Comparison of ENCODE assay signal across 15 cellular contexts in genomic region chr3:43505351-43505750, GRCh38.
DNase-seq lines count a peak whose midpoint lies in the region; ATAC-seq and TF ChIP-seq lines count a peak whose summit lies in the region.
"Had no signal": no experiment of that assay in that cellular context is flagged by ENCODE, and none has a peak within 500 bp of the region (broad histone marks: within the 10 kb centered on the region; RNA-seq: fewer than 3 reads in every experiment).

No MANE protein-coding gene starts in this region.

- WGBS in endodermal cell (ENCODE audit: insufficient coverage in 1 of 2, insufficient read length in 1 of 2), 2 experiments: 67% methylated on average over 3 of the region's 3 CpGs; no CpG with 5 or more reads in 1 of the 2 experiments

- H3K36me3 ChIP-seq in endodermal cell (ENCODE audit: control insufficient read depth, insufficient read depth, low read length): peaks cover 8% of the 10 kb centered on the region
- H3K36me3 ChIP-seq: BLaER1 treated with 17β-estradiol and CSF1 and Interleukin-3, amounts not matched to agents 10 nM and 100 nM had no signal

- H3K27ac ChIP-seq in AG04450 (ENCODE audit: low read depth, low read length) (no peak overlapping the region), endodermal cell (ENCODE audit: low read depth, low read length) (no peak overlapping the region)
- H3K27ac ChIP-seq: BLaER1 treated with 17β-estradiol and CSF1 and Interleukin-3, amounts not matched to agents 10 nM and 100 nM had no signal

- H3K27me3 Mint-ChIP-seq in endodermal cell (ENCODE audit: insufficient read depth): no peaks in the 10 kb centered on the region

- peaks cover 17% of the 10 kb centered on the region for H3K36me3 Mint-ChIP-seq in endodermal cell (ENCODE audit: low read depth)
- H3K36me3 Mint-ChIP-seq: activated CD4-positive, alpha-beta memory T cell treated with anti-CD3 and anti-CD28 coated beads for 36 hours had no signal

- no peak overlapping the region for H3K4me3 Mint-ChIP-seq in endodermal cell
- H3K4me3 Mint-ChIP-seq: activated CD4-positive, alpha-beta memory T cell treated with anti-CD3 and anti-CD28 coated beads for 36 hours had no signal

- no peaks in the 10 kb centered on the region for H3K4me1 Mint-ChIP-seq in endodermal cell

- no peak overlapping the region for H3K4me3 ChIP-seq in AG04450 (ENCODE audit: low read depth, low read length)
- no peak overlapping the region for H3K4me3 ChIP-seq in fibroblast of mammary gland (ENCODE audit: control insufficient read depth, low read depth, low read length)
- no peak overlapping the region for H3K4me3 ChIP-seq in endodermal cell (ENCODE audit: low read length)
- H3K4me3 ChIP-seq: BLaER1 treated with 17β-estradiol and CSF1 and Interleukin-3, amounts not matched to agents 10 nM and 100 nM had no signal

- peaks cover 1% of the 10 kb centered on the region for H3K9me3 Mint-ChIP-seq in endodermal cell
- H3K9me3 Mint-ChIP-seq: activated CD4-positive, alpha-beta memory T cell treated with anti-CD3 and anti-CD28 coated beads for 36 hours had no signal

- TF ChIP-seq CTCF in AG04450 (IDR thresholded peaks at IDR 0.05; ENCODE audit: low read depth, low read length) (no peak), fibroblast of mammary gland (conservative IDR thresholded peaks at IDR 0.05; ENCODE audit: control insufficient read depth, insufficient read depth, low read depth, low read length) (no peak), endodermal cell (conservative IDR thresholded peaks at IDR 0.05) (no peak)

- no peak for ATAC-seq in GM21786 (IDR thresholded peaks at IDR 0.05; ENCODE audit: unreplicated experiment)
- ATAC-seq: left ventricle myocardium superior had no signal

- H3K9ac ChIP-seq in endodermal cell (ENCODE audit: extremely low read depth, low read length, poor library complexity, severe bottlenecking): no peak overlapping the region
- H3K9ac ChIP-seq: BLaER1 treated with 17β-estradiol and CSF1 and Interleukin-3, amounts not matched to agents 10 nM and 100 nM had no signal

- no peak overlapping the region for H3K27ac Mint-ChIP-seq in endodermal cell
- H3K27ac Mint-ChIP-seq: activated CD4-positive, alpha-beta memory T cell treated with anti-CD3 and anti-CD28 coated beads for 36 hours had no signal

- H3K4me1 ChIP-seq in endodermal cell (ENCODE audit: control insufficient read depth, insufficient read depth, low read length): no peaks in the 10 kb centered on the region
- H3K4me1 ChIP-seq: BLaER1 treated with 17β-estradiol and CSF1 and Interleukin-3, amounts not matched to agents 10 nM and 100 nM had no signal

- H3K9me3 ChIP-seq in AG04450 (ENCODE audit: control insufficient read depth, insufficient read depth, low read length) (no peaks in the 10 kb centered on the region), endodermal cell (ENCODE audit: control insufficient read depth, low read length) (no peaks in the 10 kb centered on the region)
- H3K9me3 ChIP-seq: BLaER1 treated with 17β-estradiol and CSF1 and Interleukin-3, amounts not matched to agents 10 nM and 100 nM had no signal

- DNase-seq in AG04450 (ENCODE audit: low read depth, low spot score) (peak; percentile 27), EL (peak; percentile 61), RPMI7951 (ENCODE audit: low read depth) (peak; percentile 30), fibroblast of mammary gland (ENCODE audit: low read depth) (peak; percentile 77), COLO829 (ENCODE audit: low spot score) (no peak), HuH-7.5 (ENCODE audit: low spot score) (no peak), endodermal cell (no peak)
- DNase-seq: activated CD4-positive, alpha-beta memory T cell treated with anti-CD3 and anti-CD28 coated beads for 36 hours; Kasumi-1; left ventricle myocardium superior; NCI-H187; SIG-M5; trophoblast cell had no signal

- H3K27me3 ChIP-seq in AG04450 (ENCODE audit: control insufficient read depth, insufficient read depth, low read length) (no peaks in the 10 kb centered on the region), endodermal cell (ENCODE audit: control insufficient read depth, insufficient read depth, low read length, poor library complexity, severe bottlenecking) (no peaks in the 10 kb centered on the region)
- H3K27me3 ChIP-seq: BLaER1 treated with 17β-estradiol and CSF1 and Interleukin-3, amounts not matched to agents 10 nM and 100 nM had no signal

- CTCF ChIA-PET in AG04450 (lab: Charles Lee): interaction anchor here (4.0 kb wide), 1 partner anchor 344 kb away, joined by 35 read pairs; no protein-coding TSS in a partner anchor

- POLR2A ChIA-PET in AG04450 (lab: Yijun Ruan, JAX): no interaction called here

Comparison
In these comparisons a context has a peak if more than half of its experiments do, and no peak if none do; other contexts are left out.
1. DNase-seq: peak in AG04450 (single experiment), EL (single experiment), RPMI7951 (single experiment) and fibroblast of mammary gland (single experiment); none in COLO829 (single experiment), HuH-7.5 (single experiment) and endodermal cell (single experiment).